Comparison of ENCODE assay signal across 9 cellular contexts in genomic region chr4:10105920-10106319, GRCh38. TPM values are rescaled to one million over a fixed set of nuclear protein-coding genes. Genes with fewer than 3 reads are reported as not detected.
DNase-seq lines count a peak whose midpoint lies in the region; ATAC-seq and TF ChIP-seq lines count a peak whose summit lies in the region.
"Had no signal": no experiment of that assay in that cellular context is flagged by ENCODE, and none has a peak within 500 bp of the region (broad histone marks: within the 10 kb centered on the region; RNA-seq: fewer than 3 reads in every experiment).

No MANE protein-coding gene starts in this region.

- H3K27ac ChIP-seq in gastroesophageal sphincter, result peak overlapping the region; percentile 82 to 99 (median 98)
- H3K27ac ChIP-seq in spleen, result peak overlapping the region in 5 of 8 donors; percentile 41 to 62 (median 61)

- H3K36me3 ChIP-seq in gastroesophageal sphincter, result peaks cover 0 to 26% of the 10 kb centered on the region in 2 donors
- H3K36me3 ChIP-seq in spleen, result peaks cover 0 to 100% (median 64%) of the 10 kb centered on the region in 6 donors

- peaks cover 100% of the 10 kb centered on the region for H3K4me1 Mint-ChIP-seq in HFFc6 (ENCODE audit: low read depth)

- H3K27me3 Mint-ChIP-seq in HFFc6 (ENCODE audit: insufficient read depth), result peaks cover 17% of the 10 kb centered on the region

- H3K4me1 ChIP-seq in gastroesophageal sphincter (peaks cover 19 to 100% (median 91%) of the 10 kb centered on the region in 3 donors), spleen (peaks cover 45 to 100% (median 91%) of the 10 kb centered on the region in 6 donors)

- peak overlapping the region; percentile 78 for H3K4me3 Mint-ChIP-seq in HFFc6
- H3K4me3 Mint-ChIP-seq: GM23338 had no signal

- WGBS in gastroesophageal sphincter (ENCODE audit: low coverage in 1 of 2), 2 donors, result 50 to 63% methylated on average over 1 to 3 of the region's 4 CpGs
- WGBS in spleen, 5 donors, result 80 to 94% (median 90%) methylated on average over 4 of the region's 4 CpGs

- H3K4me3 ChIP-seq in gastroesophageal sphincter, result peak overlapping the region in 1 of 2 donors; percentile 36
- peak overlapping the region in 1 of 8 donors; percentile 1 for H3K4me3 ChIP-seq in spleen
- H3K4me3 ChIP-seq: GM23338 had no signal

- TF ChIP-seq CTCF in HFFc6 (IDR thresholded peaks at IDR 0.05), result no peak
- TF ChIP-seq CTCF in gastroesophageal sphincter (IDR thresholded peaks at IDR 0.05), result no peak
- TF ChIP-seq CTCF in spleen (IDR thresholded peaks at IDR 0.05 in 8 of 11, conservative IDR thresholded peaks at IDR 0.05 in 3 of 11), result no peak

- no peak for ATAC-seq in activated naive CD4-positive, alpha-beta T cell treated with anti-CD3 and anti-CD28 coated beads, Interleukin-2, amount 50 U/mL, for 72 hours
- ATAC-seq in gastroesophageal sphincter, result no peak
- ATAC-seq in GM21717 (IDR thresholded peaks at IDR 0.05; ENCODE audit: unreplicated experiment), result no peak

- intact Hi-C loops in spleen (cut with DNase I; ENCODE audit: low total_unique reads), result no loop called here

- no peak for DNase-seq in HFFc6
- DNase-seq in activated naive CD4-positive, alpha-beta T cell treated with anti-CD3 and anti-CD28 coated beads, Interleukin-2, amount 50 U/mL, for 72 hours (ENCODE audit: low spot score in 2 of 2), result no peak
- DNase-seq in spleen, result no peak
- DNase-seq in NCI-H345 treated with DMSO at 0.1 percent for 48 hours (lab: John Stamatoyannopoulos, UW; ENCODE audit: unreplicated experiment), result no peak
- no peak for DNase-seq in NCI-H82 treated with DMSO at 0.1 percent for 48 hours (lab: John Stamatoyannopoulos, UW; ENCODE audit: unreplicated experiment)
- DNase-seq: NCI-H510A had no signal

- peaks cover 74% of the 10 kb centered on the region for H3K36me3 Mint-ChIP-seq in HFFc6 (ENCODE audit: low read depth)
- peaks cover 57 to 60% of the 10 kb centered on the region in 2 donors for H3K36me3 Mint-ChIP-seq in activated naive CD4-positive, alpha-beta T cell treated with anti-CD3 and anti-CD28 coated beads, Interleukin-2, amount 50 U/mL, for 72 hours

- H3K9me3 ChIP-seq in gastroesophageal sphincter (no peaks in the 10 kb centered on the region), spleen (no peaks in the 10 kb centered on the region)

- H3K27me3 ChIP-seq in gastroesophageal sphincter (no peaks in the 10 kb centered on the region), spleen (replicated peaks in 1 of 7) (no peaks in the 10 kb centered on the region)

- no peaks in the 10 kb centered on the region for H3K9me3 Mint-ChIP-seq in HFFc6
- H3K9me3 Mint-ChIP-seq in activated naive CD4-positive, alpha-beta T cell treated with anti-CD3 and anti-CD28 coated beads, Interleukin-2, amount 50 U/mL, for 72 hours, result no peaks in the 10 kb centered on the region
- H3K9me3 Mint-ChIP-seq: GM23338 had no signal

- peak overlapping the region; percentile 80 for H3K27ac Mint-ChIP-seq in HFFc6
- H3K27ac Mint-ChIP-seq in activated naive CD4-positive, alpha-beta T cell treated with anti-CD3 and anti-CD28 coated beads, Interleukin-2, amount 50 U/mL, for 72 hours, result peak overlapping the region; percentile 93 to 95

- no peak for TF ChIP-seq POLR2A in gastroesophageal sphincter (IDR thresholded peaks at IDR 0.05)
- no peak for TF ChIP-seq POLR2A in spleen (IDR thresholded peaks at IDR 0.05)

- no peak for TF ChIP-seq EP300 in gastroesophageal sphincter (IDR thresholded peaks at IDR 0.05)

RNA-seq across cellular contexts. Expression of gene WDR1, which starts 10.7 kb away (rescaled TPM):
- 100 to 1,000 TPM; 720 to 838 (median 782) TPM for total RNA-seq in HFFc6 (2021; fragmentation: NEBNext Ultra II Directional; extraction: Animal tissue kit (Norgen Biotek cat#: 25700))
- total RNA-seq in activated naive CD4-positive, alpha-beta T cell treated with anti-CD3 and anti-CD28 coated beads, Interleukin-2, amount 50 U/mL, for 72 hours, result 100 to 1,000 TPM; 382 to 520 TPM
- total RNA-seq in gastroesophageal sphincter (100 to 1,000 TPM; 353 to 530 (median 419) TPM), spleen (100 to 1,000 TPM; 124 to 377 (median 192) TPM)
- polyA plus RNA-seq in spleen, result 100 to 1,000 TPM in 1 of 3 donors, 10 to 100 TPM in 2; 56.6 to 105 (median 84.0) TPM
